ENCODE assay signal across 1 cellular context in genomic region chr12:71653137-71653536, GRCh38.
TF ChIP-seq lines count a peak whose summit lies in the region.

No MANE protein-coding gene starts in this region.

TF ChIP-seq in K562, 482 proteins besides CTCF, POLR2A, EP300 and RAD21 (continued from another document):
- TF ChIP-seq ARID4B (CRISPR knock-in tag; IDR thresholded peaks at IDR 0.05) = no peak
